In the genomic region with DNA sequence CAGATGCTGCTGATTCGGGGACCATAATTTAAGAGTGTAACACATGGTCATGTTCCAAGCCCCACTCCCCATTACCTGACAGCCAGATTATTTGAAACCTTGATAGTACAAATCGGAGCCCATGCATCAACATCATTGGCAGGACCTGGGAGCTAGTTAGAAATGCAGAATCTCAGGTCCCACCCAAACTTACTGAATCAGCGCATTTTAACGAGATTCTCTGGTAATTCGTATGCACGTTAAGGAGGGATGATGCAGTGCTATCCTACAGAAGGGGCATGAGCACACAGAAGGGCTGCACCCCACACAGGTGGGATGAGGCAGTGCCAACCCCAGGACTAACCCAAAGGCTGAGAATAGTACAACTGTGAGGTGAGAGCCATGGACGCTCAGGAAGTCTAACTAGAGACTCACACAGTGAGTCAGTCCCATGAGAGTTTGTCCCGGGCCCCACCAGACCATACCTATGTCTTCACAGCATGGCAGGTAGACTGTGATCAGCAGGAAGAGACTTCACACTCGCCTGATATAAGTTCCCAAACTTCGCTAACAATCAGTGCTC, we compare ENCODE assay signal across 10 cellular contexts.
"Had no signal": no experiment of that assay in that cellular context is flagged by ENCODE, and none has a peak within 500 bp of the region (broad histone marks: within the 10 kb centered on the region; RNA-seq: fewer than 3 reads in every experiment).

No MANE protein-coding gene starts in this region.

- H3K4me3 ChIP-seq: GM23248, HAP-1, K562 had no signal

- H3K9me3 Mint-ChIP-seq: HFFc6 had no signal

- H3K9ac ChIP-seq: GM23248 had no signal

- H3K9me3 ChIP-seq: HAP-1 had no signal

- H3K4me1 ChIP-seq: HAP-1 had no signal

- ATAC-seq: HCT116, K562 had no signal

- H3K36me3 ChIP-seq: HAP-1 had no signal

- H3K4me3 Mint-ChIP-seq: HFFc6 had no signal

- H2AFZ ChIP-seq: GM23248 had no signal

- DNase-seq: GM23248, GOT3, H7, HFFc6, IMR-90, KG1 had no signal

- H3K27ac Mint-ChIP-seq: HFFc6 had no signal

- H3K27ac ChIP-seq: GM23248, HL-60 had no signal

- FAIRE-seq: K562 had no signal
